In the genomic region with DNA sequence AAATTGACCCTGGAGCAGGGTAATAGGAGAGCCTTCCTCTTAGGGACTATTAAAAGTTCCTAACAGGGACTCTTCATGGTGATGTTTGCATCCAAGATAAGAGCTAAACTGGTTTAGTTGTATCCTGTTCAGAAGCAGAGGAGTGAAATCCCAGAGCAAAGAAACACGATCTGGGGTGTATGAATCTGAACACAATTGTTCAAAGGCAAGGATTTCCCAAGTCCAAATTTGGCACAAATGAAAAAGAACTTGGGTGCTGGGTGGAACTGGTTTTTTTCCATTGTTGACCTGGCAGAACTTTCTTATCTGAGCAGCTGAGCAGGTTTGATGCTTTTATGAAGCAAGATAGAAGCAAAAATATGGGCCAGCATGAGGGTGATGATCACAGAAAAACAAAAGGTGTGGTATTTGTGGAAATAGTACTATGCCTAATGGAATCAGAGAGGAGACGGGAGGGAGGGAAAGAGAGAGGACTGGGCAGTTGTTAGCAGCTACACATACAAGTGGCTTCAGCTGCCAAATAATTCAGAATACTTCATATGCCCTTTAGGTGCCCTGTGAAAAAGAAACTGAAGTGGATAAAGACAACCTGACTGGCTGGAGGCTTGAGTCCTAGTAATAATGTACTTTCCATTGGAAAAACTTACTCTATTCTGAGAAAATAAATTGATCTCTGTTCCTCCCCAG, we compare ENCODE assay signal across 8 cellular contexts. TPM values are rescaled to one million over a fixed set of nuclear protein-coding genes. Genes with fewer than 3 reads are reported as not detected.
A peak's percentile ranks its signal among the peaks of the same experiment; 100 is the strongest.
DNase-seq lines count a peak whose midpoint lies in the region; ATAC-seq and TF ChIP-seq lines count a peak whose summit lies in the region.

No MANE protein-coding gene starts in this region.

- no peak for DNase-seq in CD8-positive, alpha-beta memory T cell
- no peak for DNase-seq in activated T-helper 2 cell treated with anti-CD3 and anti-CD28 coated beads, Interferon-gamma antibody, Interleukin-2, Interleukin-4, amounts not matched to agents 10 μg/mL and 5 μg/mL and 100 μg/mL, durations not matched to agents 14 hours and 24 hours and 36 hours (ENCODE audit: low spot score)
- no peak for DNase-seq in substantia nigra (lab: John Stamatoyannopoulos, UW)
- DNase-seq in HAP-1 (ENCODE audit: low spot score in 2 of 2) = no peak
- no peak for DNase-seq in HEK293T (ENCODE audit: extremely low spot score)
- DNase-seq in SW 1271 (lab: John Stamatoyannopoulos, UW) = no peak

- CTCF ChIA-PET in CD8-positive, alpha-beta memory T cell (lab: Charles Lee) = interaction anchor here (0.8 to 6.9 kb wide), 7 partner anchors 17 to 181 kb away, joined by 3 to 104 read pairs (median 4); no protein-coding TSS in a partner anchor
- CTCF ChIA-PET in HEK293T (lab: Yijun Ruan, JAX) = interaction anchor here (0.8 to 1.7 kb wide), 3 partner anchors 14 to 19 kb away, joined by 3 to 5 read pairs (median 4); no protein-coding TSS in a partner anchor

- peak overlapping the region; percentile 35; the same call in 1 of the 2 replicates for H3K9ac ChIP-seq in iPS-20b (ENCODE audit: low read depth, low read length)

- peaks cover 94 to 100% (median 98%) of the 10 kb centered on the region in 3 donors for H3K4me1 Mint-ChIP-seq in CD8-positive, alpha-beta memory T cell
- peaks cover 84% of the 10 kb centered on the region for H3K4me1 Mint-ChIP-seq in activated T-helper 2 cell treated with anti-CD3 and anti-CD28 coated beads, Interferon-gamma antibody, Interleukin-2, Interleukin-4, amounts not matched to agents 10 μg/mL and 5 μg/mL and 100 μg/mL, durations not matched to agents 14 hours and 24 hours and 36 hours (ENCODE audit: low read depth)

- no peaks in the 10 kb centered on the region for H3K36me3 ChIP-seq in CD8-positive, alpha-beta memory T cell (ENCODE audit: insufficient read depth, low read length)
- no peaks in the 10 kb centered on the region for H3K36me3 ChIP-seq in iPS-20b (ENCODE audit: insufficient read depth, low read depth, low read length)
- H3K36me3 ChIP-seq in HAP-1 (replicated peaks) = peaks cover 4% of the 10 kb centered on the region

- H3K4me3 ChIP-seq in CD8-positive, alpha-beta memory T cell (ENCODE audit: low read length) = peak overlapping the region; percentile 46
- H3K4me3 ChIP-seq in iPS-20b (ENCODE audit: low read length) (no peak overlapping the region), HAP-1 (no peak overlapping the region)

- intact Hi-C loops in activated T-helper 2 cell treated with anti-CD3 and anti-CD28 coated beads, Interferon-gamma antibody, Interleukin-2, Interleukin-4, amounts not matched to agents 10 μg/mL and 5 μg/mL and 100 μg/mL, durations not matched to agents 14 hours and 24 hours and 36 hours (cut with micrococcal nuclease) = loop anchor here (1.0 to 10.0 kb wide), 4 partner anchors 14 to 130 kb away; partner anchors contain the start of genes GNB2 and MOSPD3

- peak overlapping the region; percentile 28 for H3K27ac ChIP-seq in CD8-positive, alpha-beta memory T cell (ENCODE audit: low read depth, low read length)
- H3K27ac ChIP-seq in iPS-20b (ENCODE audit: low read length) (no peak overlapping the region), substantia nigra (ENCODE audit: low read depth, low read length, poor library complexity, severe bottlenecking) (peak overlapping the region; percentile 9)

- POLR2A ChIA-PET in CD8-positive, alpha-beta memory T cell (lab: Charles Lee) = interaction anchor here (0.5 to 1.1 kb wide), 4 partner anchors 39 to 166 kb away, joined by 3 to 5 read pairs (median 4); partner anchors contain the start of gene POP7
- POLR2A ChIA-PET in HEK293T (lab: Yijun Ruan, JAX) = interaction anchor here (0.6 to 2.0 kb wide), 5 partner anchors 60 to 161 kb away, joined by 3 to 7 read pairs (median 4); partner anchors contain the start of genes POP7, TSC22D4 and ZCWPW1

- H3K4me3 Mint-ChIP-seq in CD8-positive, alpha-beta memory T cell = peak overlapping the region; percentile 60 to 98 (median 96)
- peak overlapping the region; percentile 76 for H3K4me3 Mint-ChIP-seq in activated T-helper 2 cell treated with anti-CD3 and anti-CD28 coated beads, Interferon-gamma antibody, Interleukin-2, Interleukin-4, amounts not matched to agents 10 μg/mL and 5 μg/mL and 100 μg/mL, durations not matched to agents 14 hours and 24 hours and 36 hours (ENCODE audit: low read depth)

- H3K9me3 Mint-ChIP-seq in CD8-positive, alpha-beta memory T cell = no peaks in the 10 kb centered on the region
- H3K9me3 Mint-ChIP-seq in activated T-helper 2 cell treated with anti-CD3 and anti-CD28 coated beads, Interferon-gamma antibody, Interleukin-2, Interleukin-4, amounts not matched to agents 10 μg/mL and 5 μg/mL and 100 μg/mL, durations not matched to agents 14 hours and 24 hours and 36 hours = no peaks in the 10 kb centered on the region

- ATAC-seq in HG02759 (IDR thresholded peaks at IDR 0.05; ENCODE audit: unreplicated experiment) = peak; percentile 14

- no peaks in the 10 kb centered on the region for H3K27me3 Mint-ChIP-seq in CD8-positive, alpha-beta memory T cell
- no peaks in the 10 kb centered on the region for H3K27me3 Mint-ChIP-seq in activated T-helper 2 cell treated with anti-CD3 and anti-CD28 coated beads, Interferon-gamma antibody, Interleukin-2, Interleukin-4, amounts not matched to agents 10 μg/mL and 5 μg/mL and 100 μg/mL, durations not matched to agents 14 hours and 24 hours and 36 hours (ENCODE audit: low read depth)

- no peaks in the 10 kb centered on the region for H3K9me3 ChIP-seq in CD8-positive, alpha-beta memory T cell (ENCODE audit: low read length)
- no peaks in the 10 kb centered on the region for H3K9me3 ChIP-seq in iPS-20b (ENCODE audit: insufficient read depth, low read depth, low read length)
- no peaks in the 10 kb centered on the region for H3K9me3 ChIP-seq in HAP-1

- peaks cover under 1 to 13% (median 11%) of the 10 kb centered on the region in 3 donors for H3K36me3 Mint-ChIP-seq in CD8-positive, alpha-beta memory T cell
- H3K36me3 Mint-ChIP-seq in activated T-helper 2 cell treated with anti-CD3 and anti-CD28 coated beads, Interferon-gamma antibody, Interleukin-2, Interleukin-4, amounts not matched to agents 10 μg/mL and 5 μg/mL and 100 μg/mL, durations not matched to agents 14 hours and 24 hours and 36 hours (ENCODE audit: low read depth) = peaks cover 50% of the 10 kb centered on the region

- peaks cover 97% of the 10 kb centered on the region for H3K4me1 ChIP-seq in CD8-positive, alpha-beta memory T cell (ENCODE audit: insufficient read depth, low read length)
- H3K4me1 ChIP-seq in iPS-20b (ENCODE audit: insufficient read depth, low read length) (peaks cover 59% of the 10 kb centered on the region), HAP-1 (peaks cover 19% of the 10 kb centered on the region)

- H3K27ac Mint-ChIP-seq in CD8-positive, alpha-beta memory T cell = peak overlapping the region; percentile 86 to 99 (median 98)
- H3K27ac Mint-ChIP-seq in activated T-helper 2 cell treated with anti-CD3 and anti-CD28 coated beads, Interferon-gamma antibody, Interleukin-2, Interleukin-4, amounts not matched to agents 10 μg/mL and 5 μg/mL and 100 μg/mL, durations not matched to agents 14 hours and 24 hours and 36 hours = peak overlapping the region; percentile 99

- in situ Hi-C loops in HAP-1 (cut with MboI; ENCODE audit: low sequenced_read_pairs) = no loop called here

- H3K27me3 ChIP-seq in CD8-positive, alpha-beta memory T cell (ENCODE audit: insufficient read depth, low read length, poor library complexity, severe bottlenecking) = no peaks in the 10 kb centered on the region
- H3K27me3 ChIP-seq in iPS-20b (ENCODE audit: insufficient read depth, low read length) (peaks cover 13% of the 10 kb centered on the region), HAP-1 (ENCODE audit: low read depth) (no peaks in the 10 kb centered on the region)

TF ChIP-seq in HEK293T, 16 proteins besides CTCF, POLR2A, EP300 and RAD21:
- TF ChIP-seq FOXM1 (IDR thresholded peaks at IDR 0.05; ENCODE audit: borderline replicate concordance) (no peak), HDGF (IDR thresholded peaks at IDR 0.05; ENCODE audit: borderline replicate concordance) (no peak), FOXA1 (IDR thresholded peaks at IDR 0.05) (no peak), LEF1 (IDR thresholded peaks at IDR 0.05; ENCODE audit: borderline replicate concordance) (no peak), FOXK2 (IDR thresholded peaks at IDR 0.05) (no peak)
- TF ChIP-seq, protein P1, sequence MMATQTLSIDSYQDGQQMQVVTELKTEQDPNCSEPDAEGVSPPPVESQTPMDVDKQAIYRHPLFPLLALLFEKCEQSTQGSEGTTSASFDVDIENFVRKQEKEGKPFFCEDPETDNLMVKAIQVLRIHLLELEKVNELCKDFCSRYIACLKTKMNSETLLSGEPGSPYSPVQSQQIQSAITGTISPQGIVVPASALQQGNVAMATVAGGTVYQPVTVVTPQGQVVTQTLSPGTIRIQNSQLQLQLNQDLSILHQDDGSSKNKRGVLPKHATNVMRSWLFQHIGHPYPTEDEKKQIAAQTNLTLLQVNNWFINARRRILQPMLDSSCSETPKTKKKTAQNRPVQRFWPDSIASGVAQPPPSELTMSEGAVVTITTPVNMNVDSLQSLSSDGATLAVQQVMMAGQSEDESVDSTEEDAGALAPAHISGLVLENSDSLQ (IDR thresholded peaks at IDR 0.05) = no peak

RNA-seq across cellular contexts. Expression of gene AGFG2, which starts 6.1 kb away (rescaled TPM):
- total RNA-seq in CD8-positive, alpha-beta memory T cell = 10 to 100 TPM; 60.5 to 63.1 TPM
- polyA plus RNA-seq in CD8-positive, alpha-beta memory T cell = 36.2 TPM
- total RNA-seq in activated T-helper 2 cell treated with anti-CD3 and anti-CD28 coated beads, Interferon-gamma antibody, Interleukin-2, Interleukin-4, amounts not matched to agents 10 μg/mL and 5 μg/mL and 100 μg/mL, durations not matched to agents 14 hours and 24 hours and 36 hours = 75.5 and 75.7 TPM in 2 replicates

RNA-seq across cellular contexts. Expression of gene SAP25, which starts 28.6 kb away (rescaled TPM):
- total RNA-seq in CD8-positive, alpha-beta memory T cell = 10 to 100 TPM; 13.9 to 14.3 TPM
- polyA plus RNA-seq in CD8-positive, alpha-beta memory T cell = 0.56 TPM
- total RNA-seq in activated T-helper 2 cell treated with anti-CD3 and anti-CD28 coated beads, Interferon-gamma antibody, Interleukin-2, Interleukin-4, amounts not matched to agents 10 μg/mL and 5 μg/mL and 100 μg/mL, durations not matched to agents 14 hours and 24 hours and 36 hours = 11.3 and 11.8 TPM in 2 replicates

RNA-seq across cellular contexts. Expression of gene LRCH4, which starts 40.8 kb away (rescaled TPM):
- 100 to 1,000 TPM; 101 to 109 TPM for total RNA-seq in CD8-positive, alpha-beta memory T cell
- polyA plus RNA-seq in CD8-positive, alpha-beta memory T cell = 153 TPM
- 105 and 106 TPM in 2 replicates for total RNA-seq in activated T-helper 2 cell treated with anti-CD3 and anti-CD28 coated beads, Interferon-gamma antibody, Interleukin-2, Interleukin-4, amounts not matched to agents 10 μg/mL and 5 μg/mL and 100 μg/mL, durations not matched to agents 14 hours and 24 hours and 36 hours

RNA-seq across cellular contexts. Expression of gene FBXO24, which starts 41.0 kb away (rescaled TPM):
- under 1 TPM; 0.47 to 0.50 TPM for total RNA-seq in CD8-positive, alpha-beta memory T cell
- polyA plus RNA-seq in CD8-positive, alpha-beta memory T cell = not detected
- total RNA-seq in activated T-helper 2 cell treated with anti-CD3 and anti-CD28 coated beads, Interferon-gamma antibody, Interleukin-2, Interleukin-4, amounts not matched to agents 10 μg/mL and 5 μg/mL and 100 μg/mL, durations not matched to agents 14 hours and 24 hours and 36 hours = 0.37 and 0.91 TPM in 2 replicates

RNA-seq across cellular contexts. Expression of gene PCOLCE, which starts 57.1 kb away (rescaled TPM):
- total RNA-seq in CD8-positive, alpha-beta memory T cell = 1 to 10 TPM; 6.8 TPM
- polyA plus RNA-seq in CD8-positive, alpha-beta memory T cell = 1.6 TPM
- total RNA-seq in activated T-helper 2 cell treated with anti-CD3 and anti-CD28 coated beads, Interferon-gamma antibody, Interleukin-2, Interleukin-4, amounts not matched to agents 10 μg/mL and 5 μg/mL and 100 μg/mL, durations not matched to agents 14 hours and 24 hours and 36 hours = 8.6 and 10.3 TPM in 2 replicates
